In the genomic region with DNA sequence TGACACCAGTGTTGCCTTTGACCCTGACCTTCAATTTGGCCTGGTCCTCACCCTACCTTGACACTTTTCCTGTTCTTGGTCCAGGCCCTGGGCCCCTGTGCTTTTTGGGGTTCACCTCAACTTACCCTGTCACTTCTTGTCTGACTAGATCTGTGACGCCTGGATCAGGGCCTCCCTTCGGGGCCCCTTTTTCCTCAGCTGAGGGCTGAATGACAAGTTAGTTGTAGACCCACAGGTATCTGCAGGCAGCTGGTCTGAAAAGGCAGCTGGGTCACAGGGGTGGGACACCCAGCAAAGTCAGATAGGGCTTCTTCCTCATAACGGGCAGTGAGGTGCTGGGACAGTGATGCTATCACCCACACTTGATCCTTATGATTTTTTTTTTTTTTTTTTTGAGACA, we compare ENCODE assay signal across 24 cellular contexts.
"Had no signal": no experiment of that assay in that cellular context is flagged by ENCODE, and none has a peak within 500 bp of the region (broad histone marks: within the 10 kb centered on the region; RNA-seq: fewer than 3 reads in every experiment).

No MANE protein-coding gene starts in this region.

- H3K9me3 ChIP-seq: SJCRH30, SK-N-SH had no signal

- H3K27ac ChIP-seq: SJCRH30, WERI-Rb-1 had no signal

- H3K4me3 Mint-ChIP-seq: activated CD4-positive, alpha-beta T cell treated with anti-CD3 and anti-CD28 coated beads for 36 hours; activated naive CD8-positive, alpha-beta T cell; activated T-cell treated with anti-CD3 and anti-CD28 coated beads, Interleukin-2, amount 50 U/mL, for 4 hours; brain had no signal

- H3K4me3 ChIP-seq: SJCRH30 had no signal

- H3K4me2 ChIP-seq: SK-N-SH had no signal

- H3K27ac Mint-ChIP-seq: activated CD4-positive, alpha-beta T cell treated with anti-CD3 and anti-CD28 coated beads for 36 hours; activated naive CD8-positive, alpha-beta T cell; brain had no signal

- H3K4me1 Mint-ChIP-seq: activated CD4-positive, alpha-beta T cell treated with anti-CD3 and anti-CD28 coated beads for 36 hours had no signal

- DNase-seq: activated CD4-positive, alpha-beta T cell treated with anti-CD3 and anti-CD28 coated beads for 36 hours; activated effector memory CD4-positive, alpha-beta T cell treated with anti-CD3 and anti-CD28 coated beads, Interleukin-2, amount 50 U/mL, for 16 hours; activated naive CD4-positive, alpha-beta T cell treated with Interleukin-2 at 50 U/mL for 16 hours; activated T-cell treated with anti-CD3 and anti-CD28 coated beads, Interleukin-2, amount 50 U/mL, for 4 hours; amygdala; IMR-90; Kasumi-1; KBM-7; NCI-H1105 treated with DMSO at 0.1 percent for 48 hours; NCI-H1436 treated with DMSO at 0.1 percent for 48 hours; NCI-H187; NCI-H2081; NCI-H510A treated with DMSO at 0.1 percent for 48 hours; NCI-H69; NK-92 treated with Interleukin-12 subunit alpha and Interleukin-12 subunit beta, amount 100 ng/mL, for 24 hours; OCI-M1; Right ventricle myocardium superior; RPMI8226; SJCRH30; SK-N-SH; T-helper 1 cell; WERI-Rb-1 had no signal

- H3K9ac ChIP-seq: SK-N-SH had no signal

- H3K27me3 ChIP-seq: SJCRH30 had no signal

- H3K27me3 Mint-ChIP-seq: activated CD4-positive, alpha-beta T cell treated with anti-CD3 and anti-CD28 coated beads for 36 hours; activated naive CD8-positive, alpha-beta T cell had no signal

- H3K9me3 Mint-ChIP-seq: activated T-cell treated with anti-CD3 and anti-CD28 coated beads, Interleukin-2, amount 50 U/mL, for 4 hours; brain had no signal

- H3K36me3 Mint-ChIP-seq: brain had no signal

- H3K36me3 ChIP-seq: SJCRH30, WERI-Rb-1 had no signal

- H3K4me1 ChIP-seq: SJCRH30 had no signal
